Comparison of ENCODE assay signal across 1 cellular context in genomic region chr14:65257405-65257804, GRCh38.
TF ChIP-seq lines count a peak whose summit lies in the region.

No MANE protein-coding gene starts in this region.

TF ChIP-seq in A549, 52 proteins besides CTCF, POLR2A, EP300 and RAD21 (continued from another document):
- TF ChIP-seq, protein P1, sequence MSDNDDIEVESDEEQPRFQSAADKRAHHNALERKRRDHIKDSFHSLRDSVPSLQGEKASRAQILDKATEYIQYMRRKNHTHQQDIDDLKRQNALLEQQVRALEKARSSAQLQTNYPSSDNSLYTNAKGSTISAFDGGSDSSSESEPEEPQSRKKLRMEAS (IDR thresholded peaks at IDR 0.05), result no peak
- no peak for TF ChIP-seq RFX5 (IDR thresholded peaks at IDR 0.05)
- no peak for TF ChIP-seq TFCP2L1 (CRISPR knock-in tag; IDR thresholded peaks at IDR 0.05)
- no peak for TF ChIP-seq MYC (IDR thresholded peaks at IDR 0.05; ENCODE audit: borderline replicate concordance, low read length)
- no peak for TF ChIP-seq CHD4 (IDR thresholded peaks at IDR 0.05; ENCODE audit: borderline replicate concordance)
- no peak for TF ChIP-seq SMC3 (IDR thresholded peaks at IDR 0.05)
- no peak for TF ChIP-seq HOXA7 (CRISPR knock-in tag; IDR thresholded peaks at IDR 0.05)
- TF ChIP-seq HMGXB4 (CRISPR knock-in tag; IDR thresholded peaks at IDR 0.05; ENCODE audit: borderline replicate concordance), result no peak
- TF ChIP-seq HEYL (CRISPR knock-in tag; IDR thresholded peaks at IDR 0.05), result no peak
- TF ChIP-seq EHMT2 (IDR thresholded peaks at IDR 0.05; ENCODE audit: low read depth), result no peak
- no peak for TF ChIP-seq MAFK (IDR thresholded peaks at IDR 0.05; ENCODE audit: partially characterized antibody)
